In the genomic region with DNA sequence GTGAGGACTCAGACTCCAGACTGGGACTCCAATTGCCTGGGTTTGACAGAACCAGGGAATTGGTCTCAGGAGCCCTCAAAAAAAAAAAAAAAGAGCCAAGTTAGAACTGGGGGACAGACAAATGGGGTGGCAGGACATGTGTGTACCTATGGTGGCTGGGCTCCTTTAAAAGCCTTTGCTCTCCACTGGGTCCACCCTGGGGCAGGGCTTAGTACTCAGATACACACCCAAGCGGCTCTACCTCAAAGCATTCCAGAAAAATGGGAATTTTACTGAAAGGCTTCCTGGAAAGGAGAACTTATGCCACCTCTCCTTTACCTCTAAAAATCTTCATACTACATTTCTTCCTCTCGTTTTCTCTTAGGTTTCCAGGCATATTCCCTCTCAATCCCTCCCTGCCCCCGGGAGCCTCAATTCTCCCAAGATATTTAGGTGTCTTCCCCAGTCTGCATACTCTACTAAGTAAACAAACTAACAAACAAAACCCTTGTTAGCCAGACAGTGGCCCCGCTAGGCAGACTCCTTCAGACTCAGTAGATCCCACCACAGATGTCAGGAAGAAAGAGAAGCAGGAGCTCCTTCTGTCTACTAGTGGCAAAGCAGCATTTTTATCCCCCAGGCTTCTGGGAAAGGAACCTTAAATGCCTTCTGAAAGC, we compare ENCODE assay signal across 1 cellular context.
TF ChIP-seq lines count a peak whose summit lies in the region.

No MANE protein-coding gene starts in this region.

TF ChIP-seq in HepG2, 621 proteins besides CTCF, POLR2A, EP300 and RAD21:
- no peak for TF ChIP-seq ZMAT3 (CRISPR knock-in tag; conservative IDR thresholded peaks at IDR 0.05)
- TF ChIP-seq ZNF383 (CRISPR knock-in tag; IDR thresholded peaks at IDR 0.05; ENCODE audit: borderline replicate concordance): no peak
- TF ChIP-seq, protein P1, sequence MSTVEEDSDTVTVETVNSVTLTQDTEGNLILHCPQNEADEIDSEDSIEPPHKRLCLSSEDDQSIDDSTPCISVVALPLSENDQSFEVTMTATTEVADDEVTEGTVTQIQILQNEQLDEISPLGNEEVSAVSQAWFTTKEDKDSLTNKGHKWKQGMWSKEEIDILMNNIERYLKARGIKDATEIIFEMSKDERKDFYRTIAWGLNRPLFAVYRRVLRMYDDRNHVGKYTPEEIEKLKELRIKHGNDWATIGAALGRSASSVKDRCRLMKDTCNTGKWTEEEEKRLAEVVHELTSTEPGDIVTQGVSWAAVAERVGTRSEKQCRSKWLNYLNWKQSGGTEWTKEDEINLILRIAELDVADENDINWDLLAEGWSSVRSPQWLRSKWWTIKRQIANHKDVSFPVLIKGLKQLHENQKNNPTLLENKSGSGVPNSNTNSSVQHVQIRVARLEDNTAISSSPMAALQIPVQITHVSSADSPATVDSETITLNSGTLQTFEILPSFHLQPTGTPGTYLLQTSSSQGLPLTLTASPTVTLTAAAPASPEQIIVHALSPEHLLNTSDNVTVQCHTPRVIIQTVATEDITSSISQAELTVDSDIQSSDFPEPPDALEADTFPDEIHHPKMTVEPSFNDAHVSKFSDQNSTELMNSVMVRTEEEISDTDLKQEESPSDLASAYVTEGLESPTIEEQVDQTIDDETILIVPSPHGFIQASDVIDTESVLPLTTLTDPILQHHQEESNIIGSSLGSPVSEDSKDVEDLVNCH (CRISPR knock-in tag; IDR thresholded peaks at IDR 0.05): no peak
- TF ChIP-seq, protein P2, sequence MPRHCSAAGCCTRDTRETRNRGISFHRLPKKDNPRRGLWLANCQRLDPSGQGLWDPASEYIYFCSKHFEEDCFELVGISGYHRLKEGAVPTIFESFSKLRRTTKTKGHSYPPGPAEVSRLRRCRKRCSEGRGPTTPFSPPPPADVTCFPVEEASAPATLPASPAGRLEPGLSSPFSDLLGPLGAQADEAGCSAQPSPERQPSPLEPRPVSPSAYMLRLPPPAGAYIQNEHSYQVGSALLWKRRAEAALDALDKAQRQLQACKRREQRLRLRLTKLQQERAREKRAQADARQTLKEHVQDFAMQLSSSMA (CRISPR knock-in tag; IDR thresholded peaks at IDR 0.05): no peak
- TF ChIP-seq, protein P3, sequence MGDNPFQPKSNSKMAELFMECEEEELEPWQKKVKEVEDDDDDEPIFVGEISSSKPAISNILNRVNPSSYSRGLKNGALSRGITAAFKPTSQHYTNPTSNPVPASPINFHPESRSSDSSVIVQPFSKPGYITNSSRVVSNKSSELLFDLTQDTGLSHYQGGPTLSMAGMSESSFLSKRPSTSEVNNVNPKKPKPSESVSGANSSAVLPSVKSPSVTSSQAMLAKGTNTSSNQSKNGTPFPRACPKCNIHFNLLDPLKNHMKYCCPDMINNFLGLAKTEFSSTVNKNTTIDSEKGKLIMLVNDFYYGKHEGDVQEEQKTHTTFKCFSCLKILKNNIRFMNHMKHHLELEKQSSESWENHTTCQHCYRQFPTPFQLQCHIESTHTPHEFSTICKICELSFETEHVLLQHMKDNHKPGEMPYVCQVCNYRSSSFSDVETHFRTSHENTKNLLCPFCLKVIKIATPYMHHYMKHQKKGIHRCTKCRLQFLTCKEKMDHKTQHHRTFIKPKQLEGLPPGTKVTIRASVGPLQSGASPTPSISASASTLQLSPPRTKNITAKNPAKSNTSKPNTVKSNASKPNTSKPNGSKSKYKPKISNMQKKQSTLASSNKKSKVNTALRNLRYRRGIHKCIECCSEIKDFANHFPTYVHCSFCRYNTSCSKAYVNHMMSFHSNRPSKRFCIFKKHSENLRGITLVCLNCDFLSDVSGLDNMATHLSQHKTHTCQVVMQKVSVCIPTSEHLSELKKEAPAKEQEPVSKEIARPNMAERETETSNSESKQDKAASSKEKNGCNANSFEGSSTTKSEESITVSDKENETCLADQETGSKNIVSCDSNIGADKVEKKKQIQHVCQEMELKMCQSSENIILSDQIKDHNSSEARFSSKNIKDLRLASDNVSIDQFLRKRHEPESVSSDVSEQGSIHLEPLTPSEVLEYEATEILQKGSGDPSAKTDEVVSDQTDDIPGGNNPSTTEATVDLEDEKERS (CRISPR knock-in tag; IDR thresholded peaks at IDR 0.05): no peak
- no peak for TF ChIP-seq ZNF44 (CRISPR knock-in tag; IDR thresholded peaks at IDR 0.05)
- TF ChIP-seq, protein P4, sequence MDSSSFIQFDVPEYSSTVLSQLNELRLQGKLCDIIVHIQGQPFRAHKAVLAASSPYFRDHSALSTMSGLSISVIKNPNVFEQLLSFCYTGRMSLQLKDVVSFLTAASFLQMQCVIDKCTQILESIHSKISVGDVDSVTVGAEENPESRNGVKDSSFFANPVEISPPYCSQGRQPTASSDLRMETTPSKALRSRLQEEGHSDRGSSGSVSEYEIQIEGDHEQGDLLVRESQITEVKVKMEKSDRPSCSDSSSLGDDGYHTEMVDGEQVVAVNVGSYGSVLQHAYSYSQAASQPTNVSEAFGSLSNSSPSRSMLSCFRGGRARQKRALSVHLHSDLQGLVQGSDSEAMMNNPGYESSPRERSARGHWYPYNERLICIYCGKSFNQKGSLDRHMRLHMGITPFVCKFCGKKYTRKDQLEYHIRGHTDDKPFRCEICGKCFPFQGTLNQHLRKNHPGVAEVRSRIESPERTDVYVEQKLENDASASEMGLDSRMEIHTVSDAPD (CRISPR knock-in tag; IDR thresholded peaks at IDR 0.05): no peak
- no peak for TF ChIP-seq ZNF530 (CRISPR knock-in tag; IDR thresholded peaks at IDR 0.05; ENCODE audit: low read depth)
- no peak for TF ChIP-seq ZNF780A (CRISPR knock-in tag; IDR thresholded peaks at IDR 0.05)
- TF ChIP-seq ZNF230 (CRISPR knock-in tag; IDR thresholded peaks at IDR 0.05): no peak
- TF ChIP-seq ZNF670 (CRISPR knock-in tag; IDR thresholded peaks at IDR 0.05; ENCODE audit: borderline replicate concordance): no peak
- no peak for TF ChIP-seq ZNF850 (CRISPR knock-in tag; conservative IDR thresholded peaks at IDR 0.05)
- TF ChIP-seq, protein P5, sequence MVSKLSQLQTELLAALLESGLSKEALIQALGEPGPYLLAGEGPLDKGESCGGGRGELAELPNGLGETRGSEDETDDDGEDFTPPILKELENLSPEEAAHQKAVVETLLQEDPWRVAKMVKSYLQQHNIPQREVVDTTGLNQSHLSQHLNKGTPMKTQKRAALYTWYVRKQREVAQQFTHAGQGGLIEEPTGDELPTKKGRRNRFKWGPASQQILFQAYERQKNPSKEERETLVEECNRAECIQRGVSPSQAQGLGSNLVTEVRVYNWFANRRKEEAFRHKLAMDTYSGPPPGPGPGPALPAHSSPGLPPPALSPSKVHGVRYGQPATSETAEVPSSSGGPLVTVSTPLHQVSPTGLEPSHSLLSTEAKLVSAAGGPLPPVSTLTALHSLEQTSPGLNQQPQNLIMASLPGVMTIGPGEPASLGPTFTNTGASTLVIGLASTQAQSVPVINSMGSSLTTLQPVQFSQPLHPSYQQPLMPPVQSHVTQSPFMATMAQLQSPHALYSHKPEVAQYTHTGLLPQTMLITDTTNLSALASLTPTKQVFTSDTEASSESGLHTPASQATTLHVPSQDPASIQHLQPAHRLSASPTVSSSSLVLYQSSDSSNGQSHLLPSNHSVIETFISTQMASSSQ (IDR thresholded peaks at IDR 0.05; ENCODE audit: low read depth): no peak
- TF ChIP-seq, protein P5 (CRISPR knock-in tag; IDR thresholded peaks at IDR 0.05; ENCODE audit: borderline replicate concordance): no peak
- TF ChIP-seq, protein P6, sequence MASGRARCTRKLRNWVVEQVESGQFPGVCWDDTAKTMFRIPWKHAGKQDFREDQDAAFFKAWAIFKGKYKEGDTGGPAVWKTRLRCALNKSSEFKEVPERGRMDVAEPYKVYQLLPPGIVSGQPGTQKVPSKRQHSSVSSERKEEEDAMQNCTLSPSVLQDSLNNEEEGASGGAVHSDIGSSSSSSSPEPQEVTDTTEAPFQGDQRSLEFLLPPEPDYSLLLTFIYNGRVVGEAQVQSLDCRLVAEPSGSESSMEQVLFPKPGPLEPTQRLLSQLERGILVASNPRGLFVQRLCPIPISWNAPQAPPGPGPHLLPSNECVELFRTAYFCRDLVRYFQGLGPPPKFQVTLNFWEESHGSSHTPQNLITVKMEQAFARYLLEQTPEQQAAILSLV (CRISPR knock-in tag; IDR thresholded peaks at IDR 0.05; ENCODE audit: borderline replicate concordance): no peak
- no peak for TF ChIP-seq ZNF607 (CRISPR knock-in tag; IDR thresholded peaks at IDR 0.05; ENCODE audit: borderline replicate concordance)
- no peak for TF ChIP-seq TARDBP (CRISPR knock-in tag; IDR thresholded peaks at IDR 0.05)
- no peak for TF ChIP-seq RAD51 (IDR thresholded peaks at IDR 0.05; ENCODE audit: borderline replicate concordance)
- TF ChIP-seq, protein P7, sequence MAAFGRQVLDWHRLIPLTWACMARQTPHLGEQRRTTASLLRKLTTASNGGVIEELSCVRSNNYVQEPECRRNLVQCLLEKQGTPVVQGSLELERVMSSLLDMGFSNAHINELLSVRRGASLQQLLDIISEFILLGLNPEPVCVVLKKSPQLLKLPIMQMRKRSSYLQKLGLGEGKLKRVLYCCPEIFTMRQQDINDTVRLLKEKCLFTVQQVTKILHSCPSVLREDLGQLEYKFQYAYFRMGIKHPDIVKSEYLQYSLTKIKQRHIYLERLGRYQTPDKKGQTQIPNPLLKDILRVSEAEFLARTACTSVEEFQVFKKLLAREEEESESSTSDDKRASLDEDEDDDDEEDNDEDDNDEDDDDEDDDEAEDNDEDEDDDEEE (CRISPR knock-in tag; IDR thresholded peaks at IDR 0.05): no peak
- no peak for TF ChIP-seq SPEN (CRISPR knock-in tag; IDR thresholded peaks at IDR 0.05; ENCODE audit: low read depth)
- TF ChIP-seq, protein P8, sequence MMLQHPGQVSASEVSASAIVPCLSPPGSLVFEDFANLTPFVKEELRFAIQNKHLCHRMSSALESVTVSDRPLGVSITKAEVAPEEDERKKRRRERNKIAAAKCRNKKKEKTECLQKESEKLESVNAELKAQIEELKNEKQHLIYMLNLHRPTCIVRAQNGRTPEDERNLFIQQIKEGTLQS (CRISPR knock-in tag; IDR thresholded peaks at IDR 0.05): no peak
